In the genomic region with DNA sequence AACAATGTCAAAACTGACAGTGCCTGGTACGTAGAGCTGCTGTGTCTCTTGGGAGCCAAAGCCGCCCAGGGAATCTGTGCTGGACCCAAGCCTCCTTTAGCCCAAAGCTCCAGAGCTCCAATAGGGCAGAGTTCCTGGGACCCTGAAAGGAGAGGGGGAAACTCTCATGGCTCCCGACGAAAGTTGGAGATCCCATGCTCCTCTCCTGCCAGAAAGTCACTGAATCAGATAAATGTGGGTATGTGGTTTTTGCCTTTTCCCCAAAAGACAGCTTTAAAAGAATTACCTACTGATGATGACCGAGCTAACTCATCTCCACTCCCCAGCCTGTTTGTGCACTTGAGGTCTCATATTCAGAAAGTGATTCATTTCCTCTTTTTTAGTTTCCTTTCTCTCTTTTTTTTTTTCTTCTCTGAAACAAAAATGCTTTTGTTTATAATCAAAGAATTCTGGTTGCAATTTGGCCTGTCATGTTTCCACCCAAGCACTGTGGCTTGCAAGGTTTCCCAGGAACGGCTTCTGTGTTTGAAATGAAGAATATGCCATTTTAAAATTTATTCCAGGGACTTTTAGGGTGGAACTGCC, we compare ENCODE assay signal across 10 cellular contexts. TPM values are rescaled to one million over a fixed set of nuclear protein-coding genes. Genes with fewer than 3 reads are reported as not detected.
DNase-seq lines count a peak whose midpoint lies in the region; ATAC-seq, FAIRE-seq and TF ChIP-seq lines count a peak whose summit lies in the region.
"Had no signal": no experiment of that assay in that cellular context is flagged by ENCODE, and none has a peak within 500 bp of the region (broad histone marks: within the 10 kb centered on the region; RNA-seq: fewer than 3 reads in every experiment).

No MANE protein-coding gene starts in this region.

- no peak for TF ChIP-seq POLR2A in GM12878 (IDR thresholded peaks at IDR 0.05; ENCODE audit: low read depth, low read length)

- CTCF ChIA-PET in GM12878 (lab: Yijun Ruan, JAX) = interaction anchor here (0.5 to 4.4 kb wide), 11 partner anchors 9 to 109 kb away, joined by 3 to 30 read pairs (median 4); a partner anchor contains a TSS

- SMC1A ChIA-PET in GM12878 (lab: Charles Lee; ENCODE audit: uncharacterized antibody, unreplicated experiment) = interaction anchor here (0.6 to 5.7 kb wide), 18 partner anchors 9 to 1228 kb away, joined by 3 to 72 read pairs (median 8); a partner anchor contains a TSS

- RAD21 ChIA-PET in GM12878 (lab: Charles Lee; ENCODE audit: unreplicated experiment) = interaction anchor here (0.6 to 6.6 kb wide), 20 partner anchors 10 to 68 kb away, joined by 3 to 56 read pairs (median 4); a partner anchor contains a TSS

- peak overlapping the region; percentile 59 for H3K9ac ChIP-seq in GM12878 (ENCODE audit: control insufficient read depth, insufficient read depth, low read length)

- in situ Hi-C loops in GM12878 (cut with MboI) = loop anchor here (25.0 kb wide), 1 partner anchor 898 kb away; no protein-coding TSS in a partner anchor

- H3K4me3 ChIP-seq in GM12878 = peak overlapping the region; percentile 63
- H3K4me3 ChIP-seq: cardiac muscle cell had no signal

- H3K4me1 Mint-ChIP-seq in stimulated activated naive B cell treated with anti-CD40 and anti-IgM and Interleukin-4, amounts not matched to agents 10 μg/mL and 1 μg/mL and 100 μg/mL, for 72 hours = peaks cover 29 to 49% of the 10 kb centered on the region in 2 donors

- H3K9me3 Mint-ChIP-seq in stimulated activated naive B cell treated with anti-CD40 and anti-IgM and Interleukin-4, amounts not matched to agents 10 μg/mL and 1 μg/mL and 100 μg/mL, for 72 hours = no peaks in the 10 kb centered on the region

- peak overlapping the region; percentile 46 for H2AFZ ChIP-seq in GM12878 (ENCODE audit: control insufficient read depth, low read depth, low read length)

- TF ChIP-seq EP300 in GM12878 (IDR thresholded peaks at IDR 0.05; ENCODE audit: borderline replicate concordance in 1 of 2, control insufficient read depth in 1 of 2, low read depth in 2 of 2, low read length in 2 of 2) = peak; percentile 88 to 95

- no peaks in the 10 kb centered on the region for H3K27me3 Mint-ChIP-seq in stimulated activated naive B cell treated with anti-CD40 and anti-IgM and Interleukin-4, amounts not matched to agents 10 μg/mL and 1 μg/mL and 100 μg/mL, for 72 hours

- no peaks in the 10 kb centered on the region for H3K9me3 ChIP-seq in GM12878 (replicated peaks; ENCODE audit: control insufficient read depth, insufficient read depth, low read length)

- 1% methylated on average over 6 of the region's 6 CpGs for WGBS in GM12878 (ENCODE audit: insufficient coverage, insufficient replicate concordance, low lambda C conversion rate, missing lambda C conversion rate)

- peak overlapping the region; percentile 95 for H3K4me2 ChIP-seq in GM12878 (ENCODE audit: control insufficient read depth, insufficient read depth)

- peak overlapping the region; percentile 91 for H3K27ac ChIP-seq in GM12878 (ENCODE audit: control insufficient read depth, insufficient read depth)
- H3K27ac ChIP-seq: cardiac muscle cell had no signal

- peak; percentile 85 to 90 for ATAC-seq in activated CD4-positive, CD25-positive, alpha-beta regulatory T cell treated with anti-CD3 and anti-CD28 coated beads, Interleukin-2, amount 50 U/mL, for 24 hours
- ATAC-seq in HG02610 (IDR thresholded peaks at IDR 0.05; ENCODE audit: unreplicated experiment) (peak; percentile 79), GM12878 (peak; percentile 86)
- ATAC-seq in stimulated activated naive B cell treated with anti-CD40 and anti-IgM and Interleukin-4, amounts not matched to agents 10 μg/mL and 1 μg/mL and 100 μg/mL, for 72 hours (replicated peaks) = peak; percentile 83 to 85

- peak overlapping the region; percentile 87 for H3K27ac Mint-ChIP-seq in stimulated activated naive B cell treated with anti-CD40 and anti-IgM and Interleukin-4, amounts not matched to agents 10 μg/mL and 1 μg/mL and 100 μg/mL, for 72 hours

- POLR2A ChIA-PET in GM12878 (lab: Charles Lee) = interaction anchor here (0.6 to 5.8 kb wide), 12 partner anchors 10 to 68 kb away, joined by 3 to 68 read pairs (median 4); a partner anchor contains a TSS

- FAIRE-seq in GM12878 (lab: Jason Lieb, UNC) = no peak
- FAIRE-seq: A204.1 had no signal

- DNase-seq in activated CD4-positive, CD25-positive, alpha-beta regulatory T cell treated with anti-CD3 and anti-CD28 coated beads, Interleukin-2, amount 50 U/mL, for 72 hours = no peak
- DNase-seq in NOMO-1 (lab: John Stamatoyannopoulos, UW; ENCODE audit: unreplicated experiment in 2 of 2) (peak; percentile 71 to 91), GM12878 (ENCODE audit: low read depth, low spot score) (peak; percentile 78), posterior vena cava (ENCODE audit: low spot score) (no peak), NCI-H1417 (lab: John Stamatoyannopoulos, UW) (no peak)
- peak; percentile 18 for DNase-seq in stimulated activated naive B cell treated with anti-CD40 and anti-IgM and Interleukin-4, amounts not matched to agents 10 μg/mL and 1 μg/mL and 100 μg/mL, for 72 hours

- H3K79me2 ChIP-seq in GM12878 (ENCODE audit: control insufficient read depth, insufficient read depth, low read length) = peaks cover 1% of the 10 kb centered on the region; the same call in 1 of the 2 replicates

- H3K36me3 Mint-ChIP-seq in stimulated activated naive B cell treated with anti-CD40 and anti-IgM and Interleukin-4, amounts not matched to agents 10 μg/mL and 1 μg/mL and 100 μg/mL, for 72 hours = no peaks in the 10 kb centered on the region

- H3K27me3 ChIP-seq in GM12878 (replicated peaks in 1 of 2; ENCODE audit: control insufficient read depth in 2 of 2, insufficient read depth in 2 of 2, low read length in 1 of 2) = no peaks in the 10 kb centered on the region
- H3K27me3 ChIP-seq: cardiac muscle cell had no signal

- no TSS peak for BruUV-seq in GM12878 (replicated peaks; lab: Mats Ljungman, UMichigan)

- TF ChIP-seq RAD21 in GM12878 (IDR thresholded peaks at IDR 0.05; ENCODE audit: insufficient read depth, low read depth, low read length) = 0 out of 2 replicates have a peak, but pooled peaks have one; percentile 4

- H4K20me1 ChIP-seq in GM12878 (ENCODE audit: control insufficient read depth, insufficient read depth) = no peaks in the 10 kb centered on the region

- TF ChIP-seq CTCF in GM12878 (IDR thresholded peaks at IDR 0.05 in 2 of 3, conservative IDR thresholded peaks at IDR 0.05 in 1 of 3; ENCODE audit: control insufficient read depth in 2 of 3, extremely low read depth in 1 of 3, insufficient read depth in 1 of 3, low read depth in 3 of 3, low read length in 3 of 3) = no peak

- H3K4me1 ChIP-seq in GM12878 (ENCODE audit: control insufficient read depth, insufficient read depth, low read length) = peaks cover 38% of the 10 kb centered on the region

- intact Hi-C loops in GM12878 (cut with micrococcal nuclease; ENCODE audit: unreplicated experiment) (loop anchor here (1.0 to 2.0 kb wide), 2 partner anchors 14 to 49 kb away; a partner anchor contains a TSS), posterior vena cava (cut with DNase I) (no loop called here)

- no peaks in the 10 kb centered on the region for H3K36me3 ChIP-seq in GM12878 (ENCODE audit: control insufficient read depth in 2 of 2, insufficient read depth in 2 of 2, low read length in 1 of 2)
- H3K36me3 ChIP-seq: cardiac muscle cell had no signal

- H3K4me3 Mint-ChIP-seq in stimulated activated naive B cell treated with anti-CD40 and anti-IgM and Interleukin-4, amounts not matched to agents 10 μg/mL and 1 μg/mL and 100 μg/mL, for 72 hours = peak overlapping the region; percentile 21 to 57

TF ChIP-seq in GM12878, 131 proteins besides CTCF, POLR2A, EP300 and RAD21 (continues in another document):
- TF ChIP-seq MEF2B (IDR thresholded peaks at IDR 0.05; ENCODE audit: partially characterized antibody, poor library complexity, severe bottlenecking) = peak; percentile 93
- TF ChIP-seq PAX8 (IDR thresholded peaks at IDR 0.05) = no peak
- TF ChIP-seq CHD4 (IDR thresholded peaks at IDR 0.05) = no peak
- TF ChIP-seq SMAD5 (IDR thresholded peaks at IDR 0.05; ENCODE audit: low read depth) = no peak
- TF ChIP-seq TCF7 (IDR thresholded peaks at IDR 0.05; ENCODE audit: borderline replicate concordance) = no peak; the same call in 1 of the 2 replicates
- 0 out of 2 replicates have a peak, but pooled peaks have one; percentile 27 for TF ChIP-seq YY1 (IDR thresholded peaks at IDR 0.05; ENCODE audit: low read depth, low read length)
- TF ChIP-seq NFXL1 (IDR thresholded peaks at IDR 0.05; ENCODE audit: borderline replicate concordance) = no peak
- TF ChIP-seq, protein P1, sequence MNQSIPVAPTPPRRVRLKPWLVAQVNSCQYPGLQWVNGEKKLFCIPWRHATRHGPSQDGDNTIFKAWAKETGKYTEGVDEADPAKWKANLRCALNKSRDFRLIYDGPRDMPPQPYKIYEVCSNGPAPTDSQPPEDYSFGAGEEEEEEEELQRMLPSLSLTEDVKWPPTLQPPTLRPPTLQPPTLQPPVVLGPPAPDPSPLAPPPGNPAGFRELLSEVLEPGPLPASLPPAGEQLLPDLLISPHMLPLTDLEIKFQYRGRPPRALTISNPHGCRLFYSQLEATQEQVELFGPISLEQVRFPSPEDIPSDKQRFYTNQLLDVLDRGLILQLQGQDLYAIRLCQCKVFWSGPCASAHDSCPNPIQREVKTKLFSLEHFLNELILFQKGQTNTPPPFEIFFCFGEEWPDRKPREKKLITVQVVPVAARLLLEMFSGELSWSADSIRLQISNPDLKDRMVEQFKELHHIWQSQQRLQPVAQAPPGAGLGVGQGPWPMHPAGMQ (IDR thresholded peaks at IDR 0.05; ENCODE audit: borderline replicate concordance) = no peak
- no peak for TF ChIP-seq FOXK2 (IDR thresholded peaks at IDR 0.05)

RNA-seq across cellular contexts. Expression of a gene that starts 14.1 kb away (rescaled TPM):
- 49.7 and 58.0 TPM in 2 replicates for total RNA-seq in GM12878 (2013; cell fraction: nucleolus; rRNA removed)
- total RNA-seq in GM12878 (2014; rRNA removed) = 88.2 and 113 TPM in 2 replicates
- total RNA-seq in GM12878 (2014; rRNA removed; fragmentation: Illumina TruSeq; extraction: Trizol) = 108 and 109 TPM in 2 replicates
- 101 and 105 TPM in 2 replicates for total RNA-seq in GM12878 (2021)
- polyA plus RNA-seq in GM12878 (2011; ENCODE audit: low read depth) = 40.1 TPM
- 161 and 266 TPM in 2 replicates for polyA plus RNA-seq in GM12878 (2011; rRNA removed)
- 68.2 and 86.5 TPM in 2 replicates for polyA plus RNA-seq in GM12878 (2011; cell fraction: cytosol; rRNA removed)
- polyA plus RNA-seq in GM12878 (2011; cell fraction: nucleus; rRNA removed) = 65.1 and 71.2 TPM in 2 replicates
- 81.9 and 103 TPM in 2 replicates for polyA plus RNA-seq in GM12878 (2012)
- 94.9 and 142 TPM in 2 replicates for polyA plus RNA-seq in GM12878 (2014; fragmentation: Illumina TruSeq; extraction: Trizol)
- 100 to 1,000 TPM in 1 of 2 experiments, 10 to 100 TPM in 1; 74.0 to 119 TPM for polyA plus RNA-seq in GM12878 (2014; fragmentation: Nextera tagmentation; extraction: Ambion mirVana)
- 91.5 and 116 TPM in 2 replicates for polyA plus RNA-seq in GM12878 (2014; rRNA removed)
- polyA plus RNA-seq in GM12878 (2016; fragmentation: Nextera tagmentation; extraction: Ambion mirVana) = 100 to 1,000 TPM; 209 to 219 TPM
- polyA minus RNA-seq in GM12878 (2011; rRNA and poly(A)+ RNA removed) = 52.1 and 54.0 TPM in 2 replicates
- polyA minus RNA-seq in GM12878 (2011; cell fraction: cytosol; rRNA and poly(A)+ RNA removed) = 37.8 and 44.2 TPM in 2 replicates
- 67.6 and 93.7 TPM in 2 replicates for polyA minus RNA-seq in GM12878 (2011; cell fraction: nucleus; rRNA and poly(A)+ RNA removed)
- total RNA-seq in posterior vena cava = under 1 TPM in 1 of 2 donors, not detected in 1; 0.38 TPM

Comparison
In these comparisons a context has a peak if more than half of its experiments do, and no peak if none do; other contexts are left out.
1. DNase-seq: peak in NOMO-1 (2 of 2), GM12878 (single experiment) and stimulated activated naive B cell treated with anti-CD40 and anti-IgM and Interleukin-4, amounts not matched to agents 10 μg/mL and 1 μg/mL and 100 μg/mL, for 72 hours (single experiment); none in activated CD4-positive, CD25-positive, alpha-beta regulatory T cell treated with anti-CD3 and anti-CD28 coated beads, Interleukin-2, amount 50 U/mL, for 72 hours (single experiment), posterior vena cava (single experiment) and NCI-H1417 (0 of 3).
2. RNA of a gene that starts 14.1 kb away (total RNA-seq): 49.7 to 113 TPM in GM12878; 0.38 TPM in posterior vena cava; every median in the first group is over 10 times any median in the second.
3. Peak in every context shown above with its lines, with median percentiles within 50 percentile points of each other: ATAC-seq.